8 cellular contexts compared by ENCODE assay signal in the genomic region with DNA sequence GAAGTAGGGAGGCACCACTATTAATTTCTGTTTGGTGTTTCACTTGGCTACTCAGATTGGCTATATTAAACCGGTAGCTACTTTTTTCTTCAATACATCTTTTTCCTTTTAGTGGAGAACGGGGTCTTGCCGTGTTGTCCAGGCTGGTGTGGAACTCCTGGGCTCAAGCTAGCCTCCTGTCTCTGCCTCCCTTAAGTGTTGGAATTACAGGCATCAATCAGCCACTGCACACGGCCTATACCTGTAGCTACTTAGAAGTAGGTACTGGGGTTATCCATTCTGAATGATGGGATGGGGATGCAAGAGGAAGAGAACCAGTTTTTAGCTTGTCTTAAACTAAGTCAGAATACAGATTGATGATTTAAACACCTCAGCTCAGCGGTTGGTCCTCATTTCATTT. TPM values are rescaled to one million over a fixed set of nuclear protein-coding genes. Genes with fewer than 3 reads are reported as not detected.
DNase-seq lines count a peak whose midpoint lies in the region; ATAC-seq, FAIRE-seq and TF ChIP-seq lines count a peak whose summit lies in the region.

No MANE protein-coding gene starts in this region.

- no peak for TF ChIP-seq CTCF in DOHH2 (IDR thresholded peaks at IDR 0.05; ENCODE audit: low read depth, low read length, poor library complexity, severe bottlenecking)
- no peak for TF ChIP-seq CTCF in OCI-LY7 (conservative IDR thresholded peaks at IDR 0.05; ENCODE audit: low read length)
- TF ChIP-seq CTCF in pancreas (IDR thresholded peaks at IDR 0.05) = no peak

- H4K20me1 ChIP-seq in DOHH2 (ENCODE audit: control insufficient read depth, insufficient read depth, low read depth, low read length) (peaks cover 15% of the 10 kb centered on the region), OCI-LY7 (ENCODE audit: insufficient read depth, low read length) (peaks cover 19% of the 10 kb centered on the region; the same call in 1 of the 2 replicates)

- H3K9me3 ChIP-seq in DOHH2 (ENCODE audit: control insufficient read depth, insufficient read depth, low read length) (no peaks in the 10 kb centered on the region), OCI-LY7 (ENCODE audit: low read length) (no peaks in the 10 kb centered on the region), pancreas (no peaks in the 10 kb centered on the region)

- peaks cover 71% of the 10 kb centered on the region for H3K79me2 ChIP-seq in DOHH2 (ENCODE audit: control insufficient read depth, low read length)
- peaks cover 67% of the 10 kb centered on the region for H3K79me2 ChIP-seq in OCI-LY7 (ENCODE audit: insufficient read depth, low read depth, low read length)

- H3K27me3 ChIP-seq in DOHH2 (ENCODE audit: control insufficient read depth, low read length) = no peaks in the 10 kb centered on the region
- no peaks in the 10 kb centered on the region for H3K27me3 ChIP-seq in pancreas

- no TSS peak for BruUV-seq in OCI-LY7 (replicated peaks; lab: Mats Ljungman, UMichigan)

- CTCF ChIA-PET in OCI-LY7 (lab: Charles Lee; ENCODE audit: unreplicated experiment) = interaction anchor here (0.5 to 1.5 kb wide), 3 partner anchors 45 to 109 kb away, joined by 3 to 5 read pairs (median 3); no protein-coding TSS in a partner anchor

- H3K27ac ChIP-seq in DOHH2 (ENCODE audit: low read depth, low read length) = peak overlapping the region; percentile 89
- peak overlapping the region; percentile 92 for H3K27ac ChIP-seq in OCI-LY7 (ENCODE audit: low read depth, low read length, poor library complexity, severe bottlenecking)
- H3K27ac ChIP-seq in epithelial cell of prostate = peak overlapping the region; percentile 88
- H3K27ac ChIP-seq in pancreas = peak overlapping the region in 1 of 4 donors; percentile 93

- peaks cover 63% of the 10 kb centered on the region for H3K4me1 ChIP-seq in DOHH2 (ENCODE audit: control insufficient read depth, low read length)
- peaks cover 52% of the 10 kb centered on the region for H3K4me1 ChIP-seq in OCI-LY7 (ENCODE audit: insufficient read depth, low read length, poor library complexity, severe bottlenecking)
- H3K4me1 ChIP-seq in pancreas = peaks cover 0 to 29% (median 28%) of the 10 kb centered on the region in 3 donors

- peaks cover 19% of the 10 kb centered on the region for H3F3A ChIP-seq in DOHH2 (ENCODE audit: control insufficient read depth, insufficient read depth)

- H3K4me2 ChIP-seq in DOHH2 (ENCODE audit: low read length) (peak overlapping the region; percentile 83), OCI-LY7 (ENCODE audit: low read length) (peak overlapping the region; percentile 91)

- no peak for ATAC-seq in pancreas

- FAIRE-seq in pancreas (lab: Jason Lieb, UNC) = no peak

- POLR2A ChIA-PET in OCI-LY7 (lab: Charles Lee) = interaction anchor here (0.5 to 2.0 kb wide), 18 partner anchors 9 to 1848 kb away, joined by 3 to 13 read pairs (median 4); partner anchors contain the start of genes CXXC5 and DNAJC18

- intact Hi-C loops in OCI-LY7 (cut with micrococcal nuclease; ENCODE audit: unreplicated experiment) = loop anchor here (10.0 kb wide), 2 partner anchors 268 to 552 kb away; partner anchors contain the start of genes MATR3 and PURA
- intact Hi-C loops in pancreas (cut with DNase I) = no loop called here

- DNase-seq in OCI-LY7 (ENCODE audit: low spot score) = no peak
- DNase-seq in epithelial cell of prostate (ENCODE audit: low read depth, low spot score) = no peak
- DNase-seq in pancreas = no peak
- no peak for DNase-seq in NCI-H2171 treated with DMSO at 0.1 percent for 48 hours (lab: John Stamatoyannopoulos, UW)
- DNase-seq in GM19240 (ENCODE audit: insufficient read length, low spot score) = no peak
- DNase-seq in DMS53 treated with DMSO at 0.1 percent for 48 hours (lab: John Stamatoyannopoulos, UW; ENCODE audit: unreplicated experiment) = no peak
- DNase-seq in NCI-H345 (lab: John Stamatoyannopoulos, UW) = no peak

- H2AFZ ChIP-seq in OCI-LY7 (ENCODE audit: low read length) = no peak overlapping the region

- H3K9me2 ChIP-seq in DOHH2 (replicated peaks; ENCODE audit: control insufficient read depth, low read length) (no peaks in the 10 kb centered on the region), OCI-LY7 (ENCODE audit: insufficient read depth, low read length) (no peaks in the 10 kb centered on the region)

- 20 to 25% methylated on average over 5 of the region's 5 CpGs for WGBS in pancreas, 2 donors

- H3K36me3 ChIP-seq in DOHH2 (ENCODE audit: control insufficient read depth, low read length) (peaks cover 58% of the 10 kb centered on the region), OCI-LY7 (ENCODE audit: insufficient read depth, low read length) (peaks cover 45% of the 10 kb centered on the region), pancreas (no peaks in the 10 kb centered on the region)

- H3K4me3 ChIP-seq in DOHH2 (ENCODE audit: low read length) = peak overlapping the region; percentile 98
- peak overlapping the region; percentile 82 for H3K4me3 ChIP-seq in OCI-LY7 (ENCODE audit: low read depth, low read length, poor library complexity, severe bottlenecking)
- peak overlapping the region; percentile 88 to 93 (median 90) for H3K4me3 ChIP-seq in pancreas

RNA-seq across cellular contexts. Expression of gene UBE2D2, which starts 1.7 kb away (rescaled TPM):
- 102 and 145 TPM in 2 replicates for total RNA-seq in OCI-LY7 (2014; rRNA removed; shearing (Covaris generic))
- total RNA-seq in OCI-LY7 (2022) (239 and 271 TPM in 2 replicates), pancreas (10 to 100 TPM; 36.5 to 59.3 (median 47.0) TPM)
- 10 to 100 TPM; 38.8 to 47.7 TPM for polyA plus RNA-seq in pancreas
